In genomic region chr22:21791635-21792625, GRCh38 we compare ENCODE assay signal across 1 cellular context.
TF ChIP-seq lines count a peak whose summit lies in the region.

No MANE protein-coding gene starts in this region.

TF ChIP-seq in GM12878, 131 proteins besides CTCF, POLR2A, EP300 and RAD21 (continued from another document):
- TF ChIP-seq PKNOX1 (IDR thresholded peaks at IDR 0.05) (peak; percentile 47; the same call in 1 of the 2 replicates), JUND (IDR thresholded peaks at IDR 0.05; ENCODE audit: low read depth, low read length) (peak; percentile 52; the same call in 1 of the 2 replicates), POLR2AphosphoS2 (IDR thresholded peaks at IDR 0.05; ENCODE audit: low read depth, low read length) (no peak), TARDBP (IDR thresholded peaks at IDR 0.05; ENCODE audit: borderline replicate concordance) (no peak), MLLT1 (IDR thresholded peaks at IDR 0.05) (no peak), FOXM1 (IDR thresholded peaks at IDR 0.05; ENCODE audit: low read depth, low read length) (peak; percentile 59; the same call in 1 of the 2 replicates), POU2F2 (IDR thresholded peaks at IDR 0.05; ENCODE audit: borderline replicate concordance, low read depth, low read length) (peak; percentile 56; the same call in 1 of the 3 replicates), PAX5 (IDR thresholded peaks at IDR 0.05; ENCODE audit: borderline replicate concordance, low read depth, low read length) (peak; percentile 63; the same call in 1 of the 2 replicates), IKZF1 (conservative IDR thresholded peaks at IDR 0.05) (0 out of 2 replicates have a peak, but pooled peaks have one; percentile 17), CREM (IDR thresholded peaks at IDR 0.05; ENCODE audit: low read depth) (peak; percentile 55; the same call in 1 of the 2 replicates), BRCA1 (IDR thresholded peaks at IDR 0.05; ENCODE audit: low read depth, low read length) (no peak), DPF2 (IDR thresholded peaks at IDR 0.05) (0 out of 2 replicates have a peak, but pooled peaks have one; percentile 49), SUPT20H (IDR thresholded peaks at IDR 0.05; ENCODE audit: borderline replicate concordance, control insufficient read depth, low read depth, low read length) (no peak), PRDM15 (CRISPR knock-in tag; IDR thresholded peaks at IDR 0.05) (no peak), RUNX3 (IDR thresholded peaks at IDR 0.05; ENCODE audit: low read length) (peak; percentile 78), RELB (IDR thresholded peaks at IDR 0.05; ENCODE audit: low read depth) (no peak), BHLHE40 (IDR thresholded peaks at IDR 0.05; ENCODE audit: borderline replicate concordance in 1 of 2, low read depth in 2 of 2, low read length in 1 of 2) (peak; percentile 31 to 44; a peak in 2 of 4 replicates), SIX5 (IDR thresholded peaks at IDR 0.05; ENCODE audit: low read depth, low read length, severe bottlenecking) (no peak), CHD2 (IDR thresholded peaks at IDR 0.05; ENCODE audit: borderline replicate concordance, low read depth, low read length) (no peak), IKZF2 (IDR thresholded peaks at IDR 0.05) (peak in 1 of 2 experiments; percentile 39; a peak in 2 of 4 replicates), MTA2 (IDR thresholded peaks at IDR 0.05; ENCODE audit: low read depth) (0 out of 2 replicates have a peak, but pooled peaks have one; percentile 46), ZBTB33 (IDR thresholded peaks at IDR 0.05) (no peak), MEF2A (IDR thresholded peaks at IDR 0.05; ENCODE audit: insufficient read depth, low read depth, low read length) (0 out of 2 replicates have a peak, but pooled peaks have one; percentile 63), ZNF592 (IDR thresholded peaks at IDR 0.05) (no peak), BACH1 (IDR thresholded peaks at IDR 0.05; ENCODE audit: borderline replicate concordance) (peak; percentile 18; the same call in 1 of the 2 replicates), ZNF207 (IDR thresholded peaks at IDR 0.05; ENCODE audit: borderline replicate concordance) (0 out of 2 replicates have a peak, but pooled peaks have one; percentile 57), JUNB (IDR thresholded peaks at IDR 0.05) (peak; percentile 86), GATAD2B (conservative IDR thresholded peaks at IDR 0.05; ENCODE audit: low read depth) (0 out of 2 replicates have a peak, but pooled peaks have one; percentile 24), POLR2AphosphoS5 (IDR thresholded peaks at IDR 0.05; ENCODE audit: low read length) (no peak), IRF4 (IDR thresholded peaks at IDR 0.05; ENCODE audit: low read depth, low read length) (peak; percentile 83; the same call in 1 of the 2 replicates), CBX5 (IDR thresholded peaks at IDR 0.05; ENCODE audit: low read depth) (0 out of 2 replicates have a peak, but pooled peaks have one; percentile 33), SMAD5 (IDR thresholded peaks at IDR 0.05; ENCODE audit: low read depth) (no peak), SP1 (IDR thresholded peaks at IDR 0.05; ENCODE audit: low read depth, low read length) (no peak), CHD1 (IDR thresholded peaks at IDR 0.05; ENCODE audit: low read depth, low read length) (no peak), BMI1 (IDR thresholded peaks at IDR 0.05; ENCODE audit: borderline replicate concordance) (peak; percentile 18; the same call in 1 of the 2 replicates), CREB1 (IDR thresholded peaks at IDR 0.05; ENCODE audit: low read depth) (peak; percentile 39; the same call in 1 of the 2 replicates), MAX (IDR thresholded peaks at IDR 0.05; ENCODE audit: low read depth, low read length) (no peak), BCL3 (IDR thresholded peaks at IDR 0.05; ENCODE audit: borderline replicate concordance, insufficient read depth, low read depth, low read length, poor library complexity, severe bottlenecking) (peak; percentile 51), HCFC1 (IDR thresholded peaks at IDR 0.05; ENCODE audit: low read length) (no peak), ZBTB11 (CRISPR knock-in tag; IDR thresholded peaks at IDR 0.05) (no peak)
